1 cellular context compared by ENCODE assay signal in the genomic region with DNA sequence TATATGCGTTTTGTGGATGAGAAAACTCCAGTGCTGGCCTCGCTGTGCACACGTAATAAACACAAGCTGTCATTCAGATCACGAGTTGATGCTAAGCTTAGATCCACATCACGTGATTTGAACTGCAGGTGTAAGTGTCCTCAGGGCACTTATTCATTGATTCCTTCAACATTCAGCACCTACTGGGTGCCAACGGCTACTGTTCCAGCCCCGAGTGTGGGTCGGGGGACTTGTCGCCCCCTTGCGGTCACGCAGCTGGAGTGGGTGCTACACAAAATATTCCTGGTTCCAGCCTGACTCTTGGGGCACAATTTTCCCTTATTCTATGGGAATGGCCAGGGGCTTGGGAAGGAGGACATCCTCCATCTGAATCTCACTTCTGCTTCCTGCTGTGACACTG.
TF ChIP-seq lines count a peak whose summit lies in the region.

No MANE protein-coding gene starts in this region.

TF ChIP-seq in GM12878, 131 proteins besides CTCF, POLR2A, EP300 and RAD21:
- TF ChIP-seq RUNX3 (IDR thresholded peaks at IDR 0.05; ENCODE audit: low read length) (peak; percentile 39; the same call in 1 of the 2 replicates), CHD4 (IDR thresholded peaks at IDR 0.05) (no peak), BHLHE40 (IDR thresholded peaks at IDR 0.05; ENCODE audit: borderline replicate concordance in 1 of 2, low read depth in 2 of 2, low read length in 1 of 2) (peak in 1 of 2 experiments; percentile 24; a peak in 1 of 4 replicates), SMC3 (IDR thresholded peaks at IDR 0.05; ENCODE audit: borderline replicate concordance, low read length) (peak; percentile 35; the same call in 1 of the 2 replicates), SUPT20H (IDR thresholded peaks at IDR 0.05; ENCODE audit: borderline replicate concordance, control insufficient read depth, low read depth, low read length) (no peak), IKZF1 (conservative IDR thresholded peaks at IDR 0.05) (0 out of 2 replicates have a peak, but pooled peaks have one; percentile 16), IRF4 (IDR thresholded peaks at IDR 0.05; ENCODE audit: low read depth, low read length) (no peak)
- TF ChIP-seq, protein P1, sequence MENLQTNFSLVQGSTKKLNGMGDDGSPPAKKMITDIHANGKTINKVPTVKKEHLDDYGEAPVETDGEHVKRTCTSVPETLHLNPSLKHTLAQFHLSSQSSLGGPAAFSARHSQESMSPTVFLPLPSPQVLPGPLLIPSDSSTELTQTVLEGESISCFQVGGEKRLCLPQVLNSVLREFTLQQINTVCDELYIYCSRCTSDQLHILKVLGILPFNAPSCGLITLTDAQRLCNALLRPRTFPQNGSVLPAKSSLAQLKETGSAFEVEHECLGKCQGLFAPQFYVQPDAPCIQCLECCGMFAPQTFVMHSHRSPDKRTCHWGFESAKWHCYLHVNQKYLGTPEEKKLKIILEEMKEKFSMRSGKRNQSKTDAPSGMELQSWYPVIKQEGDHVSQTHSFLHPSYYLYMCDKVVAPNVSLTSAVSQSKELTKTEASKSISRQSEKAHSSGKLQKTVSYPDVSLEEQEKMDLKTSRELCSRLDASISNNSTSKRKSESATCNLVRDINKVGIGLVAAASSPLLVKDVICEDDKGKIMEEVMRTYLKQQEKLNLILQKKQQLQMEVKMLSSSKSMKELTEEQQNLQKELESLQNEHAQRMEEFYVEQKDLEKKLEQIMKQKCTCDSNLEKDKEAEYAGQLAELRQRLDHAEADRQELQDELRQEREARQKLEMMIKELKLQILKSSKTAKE (IDR thresholded peaks at IDR 0.05; ENCODE audit: low read depth, poor library complexity, severe bottlenecking) = no peak
